ENCODE assay signal across 8 cellular contexts in genomic region chr19:2702170-2703076, GRCh38. TPM values are rescaled to one million over a fixed set of nuclear protein-coding genes. Genes with fewer than 3 reads are reported as not detected.
DNase-seq lines count a peak whose midpoint lies in the region; ATAC-seq and TF ChIP-seq lines count a peak whose summit lies in the region.

GNG7 (minus strand) TSS chr19:2702694; CDS start chr19:2520688, 182,006 bp downstream.

- H3F3A ChIP-seq in SK-N-SH (replicated peaks; ENCODE audit: insufficient read depth) = no peaks in the 10 kb centered on the region

- no peaks in the 10 kb centered on the region for H3K9me2 ChIP-seq in SK-N-SH

- H3K79me2 ChIP-seq in SK-N-SH (ENCODE audit: insufficient read depth) = no peaks in the 10 kb centered on the region

- WGBS in SK-N-SH (ENCODE audit: low lambda C conversion rate) = 3% methylated on average over 40 of the region's 77 CpGs

- POLR2A ChIA-PET in SK-N-SH (lab: Yijun Ruan, JAX) = interaction anchor here (1.1 kb wide), 1 partner anchor 18 kb away, joined by 3 read pairs; no protein-coding TSS in a partner anchor

- H3K4me3 ChIP-seq in BLaER1 treated with 17β-estradiol and CSF1 and Interleukin-3, amounts not matched to agents 10 nM and 100 nM = peak within 1 kb of the TSS; percentile 68 to 85 (median 75)
- H3K4me3 ChIP-seq in HUES6 (ENCODE audit: low read depth, low read length) (peak within 1 kb of the TSS; percentile 82), SK-N-SH (ENCODE audit: low read depth in 2 of 2, low read length in 1 of 2) (peak within 1 kb of the TSS; percentile 59 to 65), subcutaneous abdominal adipose tissue (ENCODE audit: low read depth in 1 of 5, low read length in 5 of 5) (peak within 1 kb of the TSS; percentile 43 to 67 (median 60))

- H3K4me3 Mint-ChIP-seq in activated naive CD4-positive, alpha-beta T cell treated with anti-CD3 and anti-CD28 coated beads, Interleukin-2, amount 50 U/mL, for 24 hours = peak within 1 kb of the TSS; percentile 77

- H3K27me3 ChIP-seq in BLaER1 treated with 17β-estradiol and CSF1 and Interleukin-3, amounts not matched to agents 10 nM and 100 nM = no peaks in the 10 kb centered on the region
- H3K27me3 ChIP-seq in HUES6 (ENCODE audit: control insufficient read depth, insufficient read depth, low read length) (peaks cover 29% of the 10 kb centered on the region), SK-N-SH (ENCODE audit: insufficient read depth) (no peaks in the 10 kb centered on the region; the same call in 1 of the 2 replicates), subcutaneous abdominal adipose tissue (ENCODE audit: control insufficient read depth in 5 of 5, insufficient read depth in 4 of 5, low read length in 5 of 5) (no peaks in the 10 kb centered on the region)

- peak; percentile 100 for DNase-seq in SK-N-SH
- peak; percentile 94 for DNase-seq in globus pallidus (ENCODE audit: low spot score)
- DNase-seq in occipital lobe (lab: John Stamatoyannopoulos, UW) = peak; percentile 93

- H3K4me1 ChIP-seq in BLaER1 treated with 17β-estradiol and CSF1 and Interleukin-3, amounts not matched to agents 10 nM and 100 nM = peaks cover 40 to 56% (median 49%) of the 10 kb centered on the region in 10 experiments
- H3K4me1 ChIP-seq in HUES6 (ENCODE audit: control insufficient read depth, insufficient read depth, low read length) (peaks cover 12% of the 10 kb centered on the region; the same call in 1 of the 2 replicates), SK-N-SH (ENCODE audit: control insufficient read depth in 1 of 2, insufficient read depth in 2 of 2, low read depth in 1 of 2, low read length in 1 of 2) (peaks cover 0 to 5% of the 10 kb centered on the region in 2 experiments; a peak in 1 of 4 replicates), subcutaneous abdominal adipose tissue (ENCODE audit: control insufficient read depth in 5 of 5, insufficient read depth in 5 of 5, low read length in 5 of 5) (peaks cover 0 to 11% (median 10%) of the 10 kb centered on the region in 5 donors)

- CTCF ChIA-PET in SK-N-SH (lab: Yijun Ruan, JAX) = interaction anchor here (0.7 to 3.5 kb wide), 6 partner anchors 17 to 65 kb away, joined by 3 to 14 read pairs (median 4); no protein-coding TSS in a partner anchor

- TF ChIP-seq RAD21 in SK-N-SH (IDR thresholded peaks at IDR 0.05; ENCODE audit: low read length) = no peak

- H3K36me3 Mint-ChIP-seq in activated naive CD4-positive, alpha-beta T cell treated with anti-CD3 and anti-CD28 coated beads, Interleukin-2, amount 50 U/mL, for 24 hours = no peaks in the 10 kb centered on the region

- H4K20me1 ChIP-seq in BLaER1 treated with 17β-estradiol and CSF1 and Interleukin-3, amounts not matched to agents 10 nM and 100 nM = peaks cover 0 to 18% (median 0%) of the 10 kb centered on the region in 11 experiments; a peak in 3 of 22 replicates
- H4K20me1 ChIP-seq in SK-N-SH (ENCODE audit: insufficient read depth) = no peaks in the 10 kb centered on the region

- H3K36me3 ChIP-seq in BLaER1 treated with 17β-estradiol and CSF1 and Interleukin-3, amounts not matched to agents 10 nM and 100 nM = no peaks in the 10 kb centered on the region
- H3K36me3 ChIP-seq in HUES6 (ENCODE audit: control insufficient read depth, insufficient read depth, low read length) = no peaks in the 10 kb centered on the region
- H3K36me3 ChIP-seq in SK-N-SH (replicated peaks in 1 of 2; ENCODE audit: control insufficient read depth in 1 of 2, insufficient read depth in 2 of 2, low read length in 1 of 2) = no peaks in the 10 kb centered on the region
- H3K36me3 ChIP-seq in subcutaneous abdominal adipose tissue (ENCODE audit: control insufficient read depth in 5 of 5, insufficient read depth in 5 of 5, low read length in 5 of 5) = no peaks in the 10 kb centered on the region

- H3K4me1 Mint-ChIP-seq in activated naive CD4-positive, alpha-beta T cell treated with anti-CD3 and anti-CD28 coated beads, Interleukin-2, amount 50 U/mL, for 24 hours = peaks cover 34% of the 10 kb centered on the region

- no peaks in the 10 kb centered on the region for H3K9me3 Mint-ChIP-seq in activated naive CD4-positive, alpha-beta T cell treated with anti-CD3 and anti-CD28 coated beads, Interleukin-2, amount 50 U/mL, for 24 hours

- no peak for TF ChIP-seq EP300 in SK-N-SH (IDR thresholded peaks at IDR 0.05; ENCODE audit: borderline replicate concordance in 1 of 2, low read depth in 1 of 2, low read length in 1 of 2)

- peak within 1 kb of the TSS; percentile 77 to 99 (median 93) for H3K4me2 ChIP-seq in BLaER1 treated with 17β-estradiol and CSF1 and Interleukin-3, amounts not matched to agents 10 nM and 100 nM
- peak within 1 kb of the TSS; percentile 71 for H3K4me2 ChIP-seq in SK-N-SH

- peak within 1 kb of the TSS; percentile 65 for H3K27ac Mint-ChIP-seq in activated naive CD4-positive, alpha-beta T cell treated with anti-CD3 and anti-CD28 coated beads, Interleukin-2, amount 50 U/mL, for 24 hours

- peak within 1 kb of the TSS; percentile 89 for H2AFZ ChIP-seq in SK-N-SH (ENCODE audit: low read depth)

- no peaks in the 10 kb centered on the region for H3K27me3 Mint-ChIP-seq in activated naive CD4-positive, alpha-beta T cell treated with anti-CD3 and anti-CD28 coated beads, Interleukin-2, amount 50 U/mL, for 24 hours

- peak within 1 kb of the TSS; percentile 56 to 76 (median 67); a peak in 21 of 22 replicates for H3K27ac ChIP-seq in BLaER1 treated with 17β-estradiol and CSF1 and Interleukin-3, amounts not matched to agents 10 nM and 100 nM
- no peak within 1 kb of the TSS for H3K27ac ChIP-seq in HUES6 (ENCODE audit: low read depth, low read length)
- H3K27ac ChIP-seq in SK-N-SH (ENCODE audit: low read depth in 2 of 2, low read length in 1 of 2) = no peak within 1 kb of the TSS; a peak in 1 of 4 replicates
- no peak within 1 kb of the TSS for H3K27ac ChIP-seq in subcutaneous abdominal adipose tissue (ENCODE audit: low read depth, low read length)

- no peak for TF ChIP-seq CTCF in SK-N-SH (IDR thresholded peaks at IDR 0.05)

- peak within 1 kb of the TSS; percentile 75 to 86 (median 83) for H3K9ac ChIP-seq in BLaER1 treated with 17β-estradiol and CSF1 and Interleukin-3, amounts not matched to agents 10 nM and 100 nM
- H3K9ac ChIP-seq in HUES6 (ENCODE audit: low read length) (no peak within 1 kb of the TSS), SK-N-SH (peak within 1 kb of the TSS; percentile 36; the same call in 1 of the 2 replicates), subcutaneous abdominal adipose tissue (ENCODE audit: low read length in 5 of 5) (peak within 1 kb of the TSS in 3 of 5 donors; percentile 30 to 71 (median 35))

- H3K9me3 ChIP-seq in BLaER1 treated with 17β-estradiol and CSF1 and Interleukin-3, amounts not matched to agents 10 nM and 100 nM (replicated peaks in 1 of 11) = no peaks in the 10 kb centered on the region
- H3K9me3 ChIP-seq in HUES6 (ENCODE audit: control insufficient read depth, insufficient read depth, low read depth, low read length) (no peaks in the 10 kb centered on the region), SK-N-SH (no peaks in the 10 kb centered on the region), subcutaneous abdominal adipose tissue (ENCODE audit: control insufficient read depth in 5 of 5, low read length in 5 of 5) (no peaks in the 10 kb centered on the region)

- ATAC-seq in GM19372 (IDR thresholded peaks at IDR 0.05; ENCODE audit: low read depth, unreplicated experiment) = peak; percentile 83

TF ChIP-seq in SK-N-SH, 30 proteins besides CTCF, POLR2A, EP300 and RAD21 (continues in another document):
- TF ChIP-seq FOXM1 (IDR thresholded peaks at IDR 0.05; ENCODE audit: low read depth) (no peak), TCF12 (IDR thresholded peaks at IDR 0.05) (no peak), MAX (IDR thresholded peaks at IDR 0.05; ENCODE audit: low read depth) (no peak), RXRA (IDR thresholded peaks at IDR 0.05; ENCODE audit: borderline replicate concordance, low read depth) (no peak), REST (IDR thresholded peaks at IDR 0.05; ENCODE audit: low read depth, low read length) (no peak), MEF2A (IDR thresholded peaks at IDR 0.05; ENCODE audit: borderline replicate concordance, low read depth) (no peak), EZH2phosphoT487 (IDR thresholded peaks at IDR 0.05; ENCODE audit: borderline replicate concordance, low read depth) (no peak)

RNA-seq across cellular contexts. Expression of gene GNG7, which starts in this region (rescaled TPM):
- polyA plus RNA-seq in SK-N-SH (2012; rRNA removed) = 1.6 and 2.2 TPM in 2 replicates
- 1.6 and 1.9 TPM in 2 replicates for polyA plus RNA-seq in SK-N-SH (2012; cell fraction: cytosol; rRNA removed)
- 2.8 and 3.1 TPM in 2 replicates for polyA plus RNA-seq in SK-N-SH (2012; cell fraction: nucleus; rRNA removed)
- 4.2 TPM for total RNA-seq in occipital lobe

Comparison
In these comparisons a context has a peak if more than half of its experiments do, and no peak if none do; other contexts are left out.
1. H3K27ac ChIP-seq: peak in BLaER1 treated with 17β-estradiol and CSF1 and Interleukin-3, amounts not matched to agents 10 nM and 100 nM (11 of 11); none in HUES6 (single experiment), SK-N-SH (0 of 2) and subcutaneous abdominal adipose tissue (single experiment).
2. Peak in every context shown above with its lines, with median percentiles within 50 percentile points of each other: H3K4me3 ChIP-seq and DNase-seq.